1 cellular context compared by ENCODE assay signal in the genomic region with DNA sequence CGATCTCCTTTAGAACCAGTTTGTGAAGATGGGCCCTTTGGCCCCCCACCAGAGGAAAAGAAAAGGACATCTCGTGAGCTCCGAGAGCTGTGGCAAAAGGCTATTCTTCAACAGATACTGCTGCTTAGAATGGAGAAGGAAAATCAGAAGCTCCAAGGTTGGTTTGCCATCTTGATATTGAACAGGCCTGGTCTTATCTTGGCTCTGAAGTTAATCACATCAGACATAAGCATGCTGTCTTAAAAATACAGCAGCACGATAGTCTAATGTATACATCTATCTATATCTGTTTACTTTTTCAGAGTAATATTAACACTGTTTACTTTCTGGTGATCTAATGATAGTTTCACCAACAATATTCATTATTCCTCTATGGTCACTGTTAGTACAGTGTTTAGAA.
TF ChIP-seq lines count a peak whose summit lies in the region.

No MANE protein-coding gene starts in this region.

TF ChIP-seq in IMR-90, 13 proteins besides CTCF, POLR2A, EP300 and RAD21:
- TF ChIP-seq RFX5 (IDR thresholded peaks at IDR 0.05; ENCODE audit: low read depth, low read length) (no peak), CEBPB (IDR thresholded peaks at IDR 0.05; ENCODE audit: low read depth, low read length) (no peak), NFE2L2 (IDR thresholded peaks at IDR 0.05; ENCODE audit: low read depth, low read length) (no peak), MAFK (IDR thresholded peaks at IDR 0.05; ENCODE audit: low read depth, low read length) (no peak), MXI1 (IDR thresholded peaks at IDR 0.05; ENCODE audit: borderline replicate concordance, low read depth, low read length) (no peak)
- TF ChIP-seq, protein P1, sequence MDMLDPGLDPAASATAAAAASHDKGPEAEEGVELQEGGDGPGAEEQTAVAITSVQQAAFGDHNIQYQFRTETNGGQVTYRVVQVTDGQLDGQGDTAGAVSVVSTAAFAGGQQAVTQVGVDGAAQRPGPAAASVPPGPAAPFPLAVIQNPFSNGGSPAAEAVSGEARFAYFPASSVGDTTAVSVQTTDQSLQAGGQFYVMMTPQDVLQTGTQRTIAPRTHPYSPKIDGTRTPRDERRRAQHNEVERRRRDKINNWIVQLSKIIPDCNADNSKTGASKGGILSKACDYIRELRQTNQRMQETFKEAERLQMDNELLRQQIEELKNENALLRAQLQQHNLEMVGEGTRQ (IDR thresholded peaks at IDR 0.05; ENCODE audit: low read depth, low read length): no peak
